16 cellular contexts compared by ENCODE assay signal in genomic region chr14:92695562-92695961, GRCh38. TPM values are rescaled to one million over a fixed set of nuclear protein-coding genes. Genes with fewer than 3 reads are reported as not detected.
DNase-seq lines count a peak whose midpoint lies in the region; ATAC-seq, FAIRE-seq and TF ChIP-seq lines count a peak whose summit lies in the region.
"Had no signal": no experiment of that assay in that cellular context is flagged by ENCODE, and none has a peak within 500 bp of the region (broad histone marks: within the 10 kb centered on the region; RNA-seq: fewer than 3 reads in every experiment).

No MANE protein-coding gene starts in this region.

- CTCF ChIA-PET in HepG2 (lab: Yijun Ruan, JAX; ENCODE audit: low intra/inter-chr PET ratio, low total read pairs), result no interaction called here

- TF ChIP-seq EP300 in HepG2 (IDR thresholded peaks at IDR 0.05; ENCODE audit: low read depth in 2 of 2, low read length in 2 of 2) (no peak), HepG2 (CRISPR knock-in tag; IDR thresholded peaks at IDR 0.05; ENCODE audit: borderline replicate concordance) (no peak)

- H3K36me3 ChIP-seq in HepG2 (replicated peaks in 1 of 2; ENCODE audit: control insufficient read depth in 1 of 2, insufficient read depth in 2 of 2, low read length in 2 of 2), result no peaks in the 10 kb centered on the region
- no peaks in the 10 kb centered on the region for H3K36me3 ChIP-seq in right lobe of liver

- H3K27ac ChIP-seq in HepG2 (ENCODE audit: extremely low read length, insufficient read depth, low read length) (no peak overlapping the region), right lobe of liver (no peak overlapping the region)

- POLR2A ChIA-PET in HepG2 (lab: Yijun Ruan, JAX), result no interaction called here

- H3K9me3 ChIP-seq in HepG2 (ENCODE audit: low read length) (no peaks in the 10 kb centered on the region), right lobe of liver (no peaks in the 10 kb centered on the region)

- 77% methylated on average over 1 of the region's 1 CpG for WGBS in HepG2 (ENCODE audit: low lambda C conversion rate)
- 85% methylated on average over 1 of the region's 1 CpG for WGBS in right lobe of liver (ENCODE audit: insufficient coverage, low coverage, low lambda C conversion rate, missing lambda C conversion rate)

- H3K36me3 Mint-ChIP-seq in activated T-helper 17 cell treated with anti-CD3 and anti-CD28 coated beads, Interleukin-2, amount 50 U/mL, for 72 hours (ENCODE audit: low read depth), result no peaks in the 10 kb centered on the region
- H3K36me3 Mint-ChIP-seq in stimulated activated effector memory CD8-positive, alpha-beta T cell treated with anti-CD3 and anti-CD28 coated beads, Interleukin-12 subunit alpha, Interleukin-12 subunit beta, amount 100 ng/mL, for 72 hours, result peaks cover 24% of the 10 kb centered on the region

- no peak overlapping the region for H3K4me3 Mint-ChIP-seq in activated T-helper 17 cell treated with anti-CD3 and anti-CD28 coated beads, Interleukin-2, amount 50 U/mL, for 72 hours
- H3K4me3 Mint-ChIP-seq in stimulated activated effector memory CD8-positive, alpha-beta T cell treated with anti-CD3 and anti-CD28 coated beads, Interleukin-12 subunit alpha, Interleukin-12 subunit beta, amount 100 ng/mL, for 72 hours, result no peak overlapping the region

- no peaks in the 10 kb centered on the region for H3K79me2 ChIP-seq in HepG2 (ENCODE audit: insufficient read depth, low read length)

- H3K4me1 ChIP-seq in HepG2 (ENCODE audit: insufficient read depth, low read length) (peaks cover 24% of the 10 kb centered on the region), right lobe of liver (peaks cover 0 to 17% (median 8%) of the 10 kb centered on the region in 4 donors)

- no peak for TF ChIP-seq POLR2A in HepG2 (IDR thresholded peaks at IDR 0.05; ENCODE audit: insufficient read depth in 1 of 2, low read depth in 2 of 2, low read length in 2 of 2)
- no peak for TF ChIP-seq POLR2A in right lobe of liver (IDR thresholded peaks at IDR 0.05)

- H3K4me2 ChIP-seq in HepG2 (ENCODE audit: low read depth, low read length), result no peak overlapping the region

- FAIRE-seq in HepG2 (lab: Jason Lieb, UNC), result no peak
- FAIRE-seq: GM12892, HTR-8/SVneo had no signal

- in situ Hi-C loops in HepG2 (cut with HindIII; ENCODE audit: extremely low pct_ligation_motif_present, low pct_unique_long_range_greater_than_20kb), result no loop called here

- ATAC-seq in HepG2, result no peak
- no peak for ATAC-seq in right lobe of liver
- no peak for ATAC-seq in activated T-helper 17 cell treated with anti-CD3 and anti-CD28 coated beads, Interleukin-2, amount 50 U/mL, for 72 hours (replicated peaks)
- no peak for ATAC-seq in stimulated activated effector memory CD8-positive, alpha-beta T cell treated with anti-CD3 and anti-CD28 coated beads, Interleukin-12 subunit alpha, Interleukin-12 subunit beta, amount 100 ng/mL, for 72 hours
- no peak for ATAC-seq in omental fat pad (ENCODE audit: low FRiP score)

- H2AFZ ChIP-seq in HepG2 (ENCODE audit: low read length), result no peak overlapping the region

- H3K27me3 ChIP-seq in HepG2 (ENCODE audit: control insufficient read depth in 1 of 2, insufficient read depth in 2 of 2, low read length in 2 of 2) (no peaks in the 10 kb centered on the region), right lobe of liver (no peaks in the 10 kb centered on the region)

- peak overlapping the region; percentile 34 for H3K27ac Mint-ChIP-seq in activated T-helper 17 cell treated with anti-CD3 and anti-CD28 coated beads, Interleukin-2, amount 50 U/mL, for 72 hours
- H3K27ac Mint-ChIP-seq in stimulated activated effector memory CD8-positive, alpha-beta T cell treated with anti-CD3 and anti-CD28 coated beads, Interleukin-12 subunit alpha, Interleukin-12 subunit beta, amount 100 ng/mL, for 72 hours, result peak overlapping the region; percentile 57

- no peaks in the 10 kb centered on the region for H3K27me3 Mint-ChIP-seq in activated T-helper 17 cell treated with anti-CD3 and anti-CD28 coated beads, Interleukin-2, amount 50 U/mL, for 72 hours

- DNase-seq in HepG2 (ENCODE audit: low spot score) (no peak), right lobe of liver (no peak), omental fat pad (ENCODE audit: low spot score) (no peak), GM19240 (ENCODE audit: insufficient read length, low spot score) (no peak)
- DNase-seq in stimulated activated effector memory CD8-positive, alpha-beta T cell treated with anti-CD3 and anti-CD28 coated beads, Interleukin-12 subunit alpha, Interleukin-12 subunit beta, amount 100 ng/mL, for 72 hours (ENCODE audit: low spot score in 2 of 2), result no peak
- DNase-seq in activated CD4-positive, alpha-beta T cell treated with anti-CD3 and anti-CD28 coated beads for 4 hours, result no peak
- DNase-seq: ACHN; C1 segment of cervical spinal cord; CD4-positive, alpha-beta memory T cell; COR-L47; DND-41; GDM1; HCEC 1CT had no signal

- no peak for TF ChIP-seq RAD21 in HepG2 (CRISPR knock-in tag; IDR thresholded peaks at IDR 0.05)

- BruUV-seq in HepG2 (replicated peaks; lab: Mats Ljungman, UMichigan), result no TSS peak

- H3K4me3 ChIP-seq in HepG2 (replicated peaks in 1 of 3; ENCODE audit: insufficient read depth in 1 of 3, low read depth in 2 of 3, low read length in 3 of 3) (no peak overlapping the region), right lobe of liver (no peak overlapping the region)

- peaks cover 5% of the 10 kb centered on the region for H3K4me1 Mint-ChIP-seq in activated T-helper 17 cell treated with anti-CD3 and anti-CD28 coated beads, Interleukin-2, amount 50 U/mL, for 72 hours
- peaks cover 35% of the 10 kb centered on the region for H3K4me1 Mint-ChIP-seq in stimulated activated effector memory CD8-positive, alpha-beta T cell treated with anti-CD3 and anti-CD28 coated beads, Interleukin-12 subunit alpha, Interleukin-12 subunit beta, amount 100 ng/mL, for 72 hours

- H4K20me1 ChIP-seq in HepG2 (ENCODE audit: insufficient read depth, low read length), result peaks cover 8% of the 10 kb centered on the region; the same call in 1 of the 2 replicates

- TF ChIP-seq CTCF in HepG2 (CRISPR knock-in tag; IDR thresholded peaks at IDR 0.05), result no peak
- TF ChIP-seq CTCF in right lobe of liver (IDR thresholded peaks at IDR 0.05), result no peak
- TF ChIP-seq CTCF in omental fat pad (IDR thresholded peaks at IDR 0.05), result no peak

- H3K9ac ChIP-seq in HepG2 (ENCODE audit: insufficient read depth, low read depth, low read length), result no peak overlapping the region

- intact Hi-C loops in HepG2 (cut with micrococcal nuclease; ENCODE audit: unreplicated experiment), result no loop called here
- intact Hi-C loops in right lobe of liver (cut with DNase I), result no loop called here

- H3K9me3 Mint-ChIP-seq in activated T-helper 17 cell treated with anti-CD3 and anti-CD28 coated beads, Interleukin-2, amount 50 U/mL, for 72 hours, result no peaks in the 10 kb centered on the region
- no peaks in the 10 kb centered on the region for H3K9me3 Mint-ChIP-seq in stimulated activated effector memory CD8-positive, alpha-beta T cell treated with anti-CD3 and anti-CD28 coated beads, Interleukin-12 subunit alpha, Interleukin-12 subunit beta, amount 100 ng/mL, for 72 hours

TF ChIP-seq in HepG2, 621 proteins besides CTCF, POLR2A, EP300 and RAD21:
- peak; percentile 86; the same call in 1 of the 2 replicates for TF ChIP-seq ZNF512 (CRISPR knock-in tag; IDR thresholded peaks at IDR 0.05)
- no peak for TF ChIP-seq ZNF766 (CRISPR knock-in tag; IDR thresholded peaks at IDR 0.05; ENCODE audit: borderline replicate concordance)

RNA-seq across cellular contexts. Expression of gene LGMN, which starts 52.9 kb away (rescaled TPM):
- total RNA-seq in HepG2 (2016; rRNA removed; fragmentation: Illumina TruSeq; extraction: Trizol) (10.4 and 28.9 TPM in 2 replicates), right lobe of liver (100 to 1,000 TPM in 1 of 6 experiments, 10 to 100 TPM in 5; 39.6 to 111 (median 49.3) TPM), omental fat pad (100 to 1,000 TPM; 161 to 193 (median 175) TPM)
- total RNA-seq in HepG2 (2016; cell fraction: cytosol; rRNA removed; fragmentation: Illumina TruSeq; extraction: Trizol; ENCODE audit: low read depth), result 3.0 and 5.2 TPM in 2 replicates
- 10.1 and 29.2 TPM in 2 replicates for total RNA-seq in HepG2 (2016; cell fraction: insoluble cytoplasmic fraction; rRNA removed; fragmentation: Illumina TruSeq; extraction: Trizol)
- 6.4 and 6.6 TPM in 2 replicates for total RNA-seq in HepG2 (2016; cell fraction: membrane; rRNA removed; fragmentation: Illumina TruSeq; extraction: Trizol)
- total RNA-seq in HepG2 (2016; cell fraction: nucleus; rRNA removed; fragmentation: Illumina TruSeq; extraction: Trizol), result 26.8 and 34.0 TPM in 2 replicates
- polyA plus RNA-seq in HepG2 (2011; rRNA removed), result 76.4 and 83.6 TPM in 2 replicates
- 76.0 and 85.2 TPM in 2 replicates for polyA plus RNA-seq in HepG2 (2011; cell fraction: cytosol; rRNA removed)
- polyA plus RNA-seq in HepG2 (2011; cell fraction: nucleus; rRNA removed), result 50.5 and 61.9 TPM in 2 replicates
- polyA plus RNA-seq in HepG2 (2012), result 45.0 and 57.9 TPM in 2 replicates
- polyA plus RNA-seq in HepG2 (2016; cell fraction: cytosol; fragmentation: Illumina TruSeq; extraction: Trizol; ENCODE audit: low read depth), result 3.5 and 4.0 TPM in 2 replicates
- 12.3 and 12.9 TPM in 2 replicates for polyA plus RNA-seq in HepG2 (2016; cell fraction: insoluble cytoplasmic fraction; fragmentation: Illumina TruSeq; extraction: Trizol; ENCODE audit: low read depth)
- polyA plus RNA-seq in HepG2 (2016; cell fraction: membrane; fragmentation: Illumina TruSeq; extraction: Trizol; ENCODE audit: low read depth), result 4.3 and 4.4 TPM in 2 replicates
- 46.4 and 49.9 TPM in 2 replicates for polyA plus RNA-seq in HepG2 (2016; cell fraction: nucleus; fragmentation: Illumina TruSeq; extraction: Trizol; ENCODE audit: insufficient read depth, low read depth)
- 30.5 and 33.0 TPM in 2 replicates for polyA minus RNA-seq in HepG2 (2011; rRNA and poly(A)+ RNA removed; ENCODE audit: low replicate concordance)
- 17.5 and 19.4 TPM in 2 replicates for polyA minus RNA-seq in HepG2 (2011; cell fraction: cytosol; rRNA and poly(A)+ RNA removed)
- polyA minus RNA-seq in HepG2 (2011; cell fraction: nucleus; rRNA and poly(A)+ RNA removed), result 14.9 and 23.0 TPM in 2 replicates
- total RNA-seq in activated T-helper 17 cell treated with anti-CD3 and anti-CD28 coated beads, Interleukin-2, amount 50 U/mL, for 72 hours, result 10 to 100 TPM in 1 of 2 donors, 1 to 10 TPM in 1; 3.6 to 16.5 TPM
